ENCODE assay signal across 8 cellular contexts in genomic region chr10:45600338-45601253, GRCh38.
A peak's percentile ranks its signal among the peaks of the same experiment; 100 is the strongest.
DNase-seq lines count a peak whose midpoint lies in the region; ATAC-seq, FAIRE-seq and TF ChIP-seq lines count a peak whose summit lies in the region.
"Not testable (repeated sequence)": the region's sequence is repeated elsewhere in the genome, so short reads cannot be mapped to it uniquely, and the experiment has no call there.

No MANE protein-coding gene starts in this region.

- TF ChIP-seq CTCF in bronchial epithelial cell (IDR thresholded peaks at IDR 0.05; ENCODE audit: insufficient read depth, low read length, severe bottlenecking); esophagus squamous epithelium (IDR thresholded peaks at IDR 0.05); psoas muscle (IDR thresholded peaks at IDR 0.05); testis (IDR thresholded peaks at IDR 0.05): not testable (repeated sequence)

- H3K27ac ChIP-seq in CD4-positive, alpha-beta memory T cell (ENCODE audit: low read depth, low read length); esophagus squamous epithelium; psoas muscle: not testable (repeated sequence)
- peak overlapping the region in 1 of 2 donors; percentile 34 for H3K27ac ChIP-seq in testis

- H3K27me3 Mint-ChIP-seq in CD4-positive, alpha-beta memory T cell = peaks cover 8 to 14% of the 10 kb centered on the region in 2 donors
- H3K27me3 Mint-ChIP-seq in activated naive CD4-positive, alpha-beta T cell treated with anti-CD3 and anti-CD28 coated beads for 36 hours (ENCODE audit: low read depth) = not testable (repeated sequence)

- not testable (repeated sequence) for H3K36me3 ChIP-seq in CD4-positive, alpha-beta memory T cell (ENCODE audit: insufficient read depth, low read length); bronchial epithelial cell (ENCODE audit: control insufficient read depth, insufficient read depth, low read length); esophagus squamous epithelium; psoas muscle (ENCODE audit: insufficient read depth in 1 of 2, low read depth in 1 of 2); testis (ENCODE audit: low read depth, missing control alignments)

- H3K4me1 Mint-ChIP-seq in CD4-positive, alpha-beta memory T cell = peaks cover 4 to 17% (median 8%) of the 10 kb centered on the region in 4 donors
- not testable (repeated sequence) for H3K4me1 Mint-ChIP-seq in activated naive CD4-positive, alpha-beta T cell treated with anti-CD3 and anti-CD28 coated beads for 36 hours (ENCODE audit: low read depth)

- H3K27me3 ChIP-seq in CD4-positive, alpha-beta memory T cell (ENCODE audit: insufficient read depth, low read length); bronchial epithelial cell (ENCODE audit: control insufficient read depth, insufficient read depth, low read length); testis: not testable (repeated sequence)
- H3K27me3 ChIP-seq in esophagus squamous epithelium (peaks cover 0 to 25% (median 0%) of the 10 kb centered on the region in 4 donors), psoas muscle (ENCODE audit: insufficient read depth in 3 of 3, low read length in 2 of 3) (peaks cover 0 to 24% (median 6%) of the 10 kb centered on the region in 3 donors)

- WGBS in esophagus squamous epithelium, 2 donors = 25 to 69% methylated on average over 8 to 15 of the region's 47 CpGs
- WGBS in psoas muscle, 3 donors = 26 to 35% (median 27%) methylated on average over 33 to 47 of the region's 47 CpGs
- WGBS in testis, 2 donors = 12 to 32% methylated on average over 6 to 39 of the region's 47 CpGs

- peak overlapping the region in 5 of 8 donors; percentile 33 to 70 (median 54) for H3K4me3 Mint-ChIP-seq in CD4-positive, alpha-beta memory T cell
- peak overlapping the region; percentile 45 for H3K4me3 Mint-ChIP-seq in activated naive CD4-positive, alpha-beta T cell treated with anti-CD3 and anti-CD28 coated beads for 36 hours

- not testable (repeated sequence) for H3K9me3 ChIP-seq in CD4-positive, alpha-beta memory T cell (ENCODE audit: control insufficient read depth in 1 of 2, low read length in 2 of 2); esophagus squamous epithelium; psoas muscle; testis

- not testable (repeated sequence) for H3K4me3 ChIP-seq in CD4-positive, alpha-beta memory T cell (ENCODE audit: low read length in 2 of 2)
- H3K4me3 ChIP-seq in bronchial epithelial cell (ENCODE audit: low read depth, low read length) (peak overlapping the region; percentile 11), esophagus squamous epithelium (peak overlapping the region; percentile 14 to 41 (median 32)), psoas muscle (peak overlapping the region; percentile 11), testis (peak overlapping the region; percentile 45 to 48)

- H3K9me3 Mint-ChIP-seq in CD4-positive, alpha-beta memory T cell; activated naive CD4-positive, alpha-beta T cell treated with anti-CD3 and anti-CD28 coated beads for 36 hours: not testable (repeated sequence)

- intact Hi-C loops in CD4-positive, alpha-beta memory T cell (cut with micrococcal nuclease); activated naive CD4-positive, alpha-beta T cell treated with anti-CD3 and anti-CD28 coated beads for 36 hours (cut with micrococcal nuclease); esophagus squamous epithelium (cut with DNase I); psoas muscle (cut with DNase I); testis (cut with DNase I; ENCODE audit: low total_unique reads): not testable (repeated sequence)

- peak overlapping the region in 1 of 7 donors; percentile 3 for H3K27ac Mint-ChIP-seq in CD4-positive, alpha-beta memory T cell
- not testable (repeated sequence) for H3K27ac Mint-ChIP-seq in activated naive CD4-positive, alpha-beta T cell treated with anti-CD3 and anti-CD28 coated beads for 36 hours

- DNase-seq in CD4-positive, alpha-beta memory T cell; activated naive CD4-positive, alpha-beta T cell treated with anti-CD3 and anti-CD28 coated beads for 36 hours; bronchial epithelial cell (ENCODE audit: low read depth); esophagus squamous epithelium (lab: John Stamatoyannopoulos, UW); psoas muscle: not testable (repeated sequence)
- DNase-seq in SK-N-DZ (ENCODE audit: low spot score) (peak; percentile 34), left kidney (ENCODE audit: low read depth, low spot score) (peak; percentile 43), testis (peak; percentile 65)

- H3K36me3 Mint-ChIP-seq in CD4-positive, alpha-beta memory T cell; activated naive CD4-positive, alpha-beta T cell treated with anti-CD3 and anti-CD28 coated beads for 36 hours (ENCODE audit: low read depth): not testable (repeated sequence)

- not testable (repeated sequence) for ATAC-seq in psoas muscle

- POLR2A ChIA-PET in CD4-positive, alpha-beta memory T cell (lab: Charles Lee; ENCODE audit: partially characterized antibody) = not testable (repeated sequence)

- FAIRE-seq in bronchial epithelial cell (lab: Jason Lieb, UNC) = not testable (repeated sequence)

- not testable (repeated sequence) for TF ChIP-seq POLR2A in esophagus squamous epithelium (IDR thresholded peaks at IDR 0.05); testis (IDR thresholded peaks at IDR 0.05)

- not testable (repeated sequence) for H3K4me1 ChIP-seq in CD4-positive, alpha-beta memory T cell (ENCODE audit: insufficient read depth, low read length); esophagus squamous epithelium; psoas muscle; testis

- CTCF ChIA-PET in CD4-positive, alpha-beta memory T cell (lab: Charles Lee; ENCODE audit: partially characterized antibody) = interaction anchor here (1.8 kb wide), 1 partner anchor 135 kb away, joined by 7 read pairs; no protein-coding TSS in a partner anchor
- CTCF ChIA-PET in activated naive CD4-positive, alpha-beta T cell treated with anti-CD3 and anti-CD28 coated beads for 36 hours (lab: Charles Lee) = interaction anchor here (0.8 kb wide), 1 partner anchor 136 kb away, joined by 3 read pairs; no protein-coding TSS in a partner anchor
